ENCODE assay signal across 13 cellular contexts in genomic region chr12:537772-538171, GRCh38.
A peak's percentile ranks its signal among the peaks of the same experiment; 100 is the strongest.
DNase-seq lines count a peak whose midpoint lies in the region; ATAC-seq and TF ChIP-seq lines count a peak whose summit lies in the region.
"Had no signal": no experiment of that assay in that cellular context is flagged by ENCODE, and none has a peak within 500 bp of the region (broad histone marks: within the 10 kb centered on the region; RNA-seq: fewer than 3 reads in every experiment).

No MANE protein-coding gene starts in this region.

- H3F3A ChIP-seq in PC-9 (ENCODE audit: insufficient read depth, low read depth): peaks cover 15% of the 10 kb centered on the region

- no peaks in the 10 kb centered on the region for H3K9me3 Mint-ChIP-seq in stimulated activated effector memory CD8-positive, alpha-beta T cell treated with anti-CD3 and anti-CD28 coated beads, Interleukin-12 subunit alpha, Interleukin-12 subunit beta, amount 100 ng/mL, for 72 hours
- no peaks in the 10 kb centered on the region for H3K9me3 Mint-ChIP-seq in activated CD4-positive, alpha-beta T cell treated with anti-CD3 and anti-CD28 coated beads, Interleukin-2, amount 10 ng/mL, durations not matched to agents 7 days and 5 days

- peaks cover 21% of the 10 kb centered on the region for H3K4me1 Mint-ChIP-seq in stimulated activated effector memory CD8-positive, alpha-beta T cell treated with anti-CD3 and anti-CD28 coated beads, Interleukin-12 subunit alpha, Interleukin-12 subunit beta, amount 100 ng/mL, for 72 hours
- peaks cover 22% of the 10 kb centered on the region for H3K4me1 Mint-ChIP-seq in activated CD4-positive, alpha-beta T cell treated with anti-CD3 and anti-CD28 coated beads, Interleukin-2, amount 10 ng/mL, durations not matched to agents 7 days and 5 days

- H3K27ac Mint-ChIP-seq in stimulated activated effector memory CD8-positive, alpha-beta T cell treated with anti-CD3 and anti-CD28 coated beads, Interleukin-12 subunit alpha, Interleukin-12 subunit beta, amount 100 ng/mL, for 72 hours: no peak overlapping the region
- no peak overlapping the region for H3K27ac Mint-ChIP-seq in activated CD4-positive, alpha-beta T cell treated with anti-CD3 and anti-CD28 coated beads, Interleukin-2, amount 10 ng/mL, durations not matched to agents 7 days and 5 days

- H3K27ac ChIP-seq in 22Rv1: peak overlapping the region; percentile 59
- H3K27ac ChIP-seq in PC-9: peak overlapping the region; percentile 46

- CTCF ChIA-PET in PC-9 (lab: Charles Lee): interaction anchor here (0.6 to 1.0 kb wide), 5 partner anchors 18 to 1144 kb away, joined by 4 to 5 read pairs (median 4); partner anchors contain the start of gene RAD52
- CTCF ChIA-PET in activated CD4-positive, alpha-beta T cell treated with anti-CD3 and anti-CD28 coated beads, Interleukin-2, amount 10 ng/mL, durations not matched to agents 7 days and 5 days (lab: Charles Lee): interaction anchor here (0.6 to 11.6 kb wide), 4 partner anchors 9 to 396 kb away, joined by 3 to 137 read pairs (median 12); no protein-coding TSS in a partner anchor

- no peak for ATAC-seq in stimulated activated effector memory CD8-positive, alpha-beta T cell treated with anti-CD3 and anti-CD28 coated beads, Interleukin-12 subunit alpha, Interleukin-12 subunit beta, amount 100 ng/mL, for 72 hours

- H3K27me3 ChIP-seq in PC-9 (ENCODE audit: insufficient read depth, low read depth): no peaks in the 10 kb centered on the region

- H3K9me3 ChIP-seq in PC-9 (ENCODE audit: insufficient read depth, low read depth): no peaks in the 10 kb centered on the region
- H3K9me3 ChIP-seq: SK-N-SH had no signal

- TF ChIP-seq CTCF in 22Rv1 (IDR thresholded peaks at IDR 0.05) (peak; percentile 24), PC-9 (conservative IDR thresholded peaks at IDR 0.05) (no peak)

- peaks cover 32% of the 10 kb centered on the region for H3K4me1 ChIP-seq in PC-9 (replicated peaks; ENCODE audit: insufficient read depth)

- H3K4me3 Mint-ChIP-seq in stimulated activated effector memory CD8-positive, alpha-beta T cell treated with anti-CD3 and anti-CD28 coated beads, Interleukin-12 subunit alpha, Interleukin-12 subunit beta, amount 100 ng/mL, for 72 hours: no peak overlapping the region
- H3K4me3 Mint-ChIP-seq in activated CD4-positive, alpha-beta T cell treated with anti-CD3 and anti-CD28 coated beads, Interleukin-2, amount 10 ng/mL, durations not matched to agents 7 days and 5 days: no peak overlapping the region

- no peaks in the 10 kb centered on the region for H4K20me1 ChIP-seq in PC-9 (ENCODE audit: insufficient read depth)

- peak; percentile 88 for DNase-seq in LoVo (ENCODE audit: low spot score)
- peak; percentile 81 to 86 for DNase-seq in PC-9
- peak; percentile 64 for DNase-seq in kidney tubule cell (ENCODE audit: low spot score)
- DNase-seq in stimulated activated effector memory CD8-positive, alpha-beta T cell treated with anti-CD3 and anti-CD28 coated beads, Interleukin-12 subunit alpha, Interleukin-12 subunit beta, amount 100 ng/mL, for 72 hours (ENCODE audit: low spot score in 2 of 2): no peak
- no peak for DNase-seq in activated CD4-positive, alpha-beta T cell treated with anti-CD3 and anti-CD28 coated beads, Interleukin-2, amount 10 ng/mL, durations not matched to agents 7 days and 5 days
- DNase-seq in islet precursor cell: no peak
- no peak for DNase-seq in AG08396 (ENCODE audit: low spot score)
- DNase-seq: ACHN, activated gamma-delta T cell, mesenchymal stem cell, nucleus accumbens, SK-N-SH had no signal

- intact Hi-C loops in PC-9 (cut with micrococcal nuclease; ENCODE audit: unreplicated experiment): loop anchor here (1.0 to 2.0 kb wide), 3 partner anchors 28 to 79 kb away; partner anchors contain the start of gene B4GALNT3

- H3K4me2 ChIP-seq in PC-9: peak overlapping the region; percentile 38; the same call in 1 of the 2 replicates
- H3K4me2 ChIP-seq: SK-N-SH had no signal

- no TSS peak for BruUV-seq in PC-9 (replicated peaks; lab: Mats Ljungman, UMichigan)

- H3K4me3 ChIP-seq in PC-9: no peak overlapping the region

- no peaks in the 10 kb centered on the region for H3K79me2 ChIP-seq in PC-9 (ENCODE audit: low read depth)

- no peak overlapping the region for H2AFZ ChIP-seq in PC-9

- H3K36me3 ChIP-seq in PC-9 (ENCODE audit: low read depth): no peaks in the 10 kb centered on the region

- POLR2A ChIA-PET in PC-9 (lab: Charles Lee; ENCODE audit: unreplicated experiment): interaction anchor here (0.5 to 0.8 kb wide), 8 partner anchors 27 to 582 kb away, joined by 3 to 11 read pairs (median 6); partner anchors contain the start of gene KDM5A
- POLR2A ChIA-PET in activated CD4-positive, alpha-beta T cell treated with anti-CD3 and anti-CD28 coated beads, Interleukin-2, amount 10 ng/mL, durations not matched to agents 7 days and 5 days (lab: Charles Lee): no interaction called here

- H3K36me3 Mint-ChIP-seq in stimulated activated effector memory CD8-positive, alpha-beta T cell treated with anti-CD3 and anti-CD28 coated beads, Interleukin-12 subunit alpha, Interleukin-12 subunit beta, amount 100 ng/mL, for 72 hours: no peaks in the 10 kb centered on the region
- no peaks in the 10 kb centered on the region for H3K36me3 Mint-ChIP-seq in activated CD4-positive, alpha-beta T cell treated with anti-CD3 and anti-CD28 coated beads, Interleukin-2, amount 10 ng/mL, durations not matched to agents 7 days and 5 days (ENCODE audit: low read depth)

- no peaks in the 10 kb centered on the region for H3K9me2 ChIP-seq in PC-9 (ENCODE audit: insufficient read depth)
- H3K9me2 ChIP-seq: SK-N-SH had no signal

- peaks cover 3% of the 10 kb centered on the region for H3K27me3 Mint-ChIP-seq in activated CD4-positive, alpha-beta T cell treated with anti-CD3 and anti-CD28 coated beads, Interleukin-2, amount 10 ng/mL, durations not matched to agents 7 days and 5 days

Comparison
In these comparisons a context has a peak if more than half of its experiments do, and no peak if none do; other contexts are left out.
1. DNase-seq: peak in LoVo (single experiment), PC-9 (2 of 2) and kidney tubule cell (single experiment); none in stimulated activated effector memory CD8-positive, alpha-beta T cell treated with anti-CD3 and anti-CD28 coated beads, Interleukin-12 subunit alpha, Interleukin-12 subunit beta, amount 100 ng/mL, for 72 hours (0 of 2), activated CD4-positive, alpha-beta T cell treated with anti-CD3 and anti-CD28 coated beads, Interleukin-2, amount 10 ng/mL, durations not matched to agents 7 days and 5 days (single experiment), islet precursor cell (single experiment) and AG08396 (single experiment).